In genomic region chr1:8848663-8849386, GRCh38 we compare ENCODE assay signal across 8 cellular contexts. TPM values are rescaled to one million over a fixed set of nuclear protein-coding genes. Genes with fewer than 3 reads are reported as not detected.
DNase-seq lines count a peak whose midpoint lies in the region; ATAC-seq lines count a peak whose summit lies in the region.

No MANE protein-coding gene starts in this region.

- peak; percentile 81 for DNase-seq in DMS 273 treated with DMSO at 0.1 percent for 48 hours (lab: John Stamatoyannopoulos, UW)
- DNase-seq in NCI-H526 treated with DMSO at 0.1 percent for 48 hours (lab: John Stamatoyannopoulos, UW), result peak; percentile 59
- peak; percentile 80 to 82 for DNase-seq in activated CD4-positive, alpha-beta T cell treated with anti-CD3 and anti-CD28 coated beads, Interleukin-2, amount 50 U/mL, for 48 hours
- DNase-seq in dermis microvascular lymphatic vessel endothelial cell (ENCODE audit: low read depth in 2 of 2), result peak; percentile 91 to 96
- DNase-seq in lung microvascular endothelial cell (ENCODE audit: low read depth in 2 of 2), result peak; percentile 92 to 96
- DNase-seq in stimulated activated CD4-positive, alpha-beta T cell treated with anti-CD3 and anti-CD28 coated beads, TNF-alpha, amount 100 ng/mL, for 24 hours (ENCODE audit: low read depth in 3 of 3), result peak; percentile 52 to 73 (median 58)

- ATAC-seq in HG03139 (IDR thresholded peaks at IDR 0.05; ENCODE audit: unreplicated experiment) (peak; percentile 62), GM19035 (IDR thresholded peaks at IDR 0.05; ENCODE audit: unreplicated experiment) (no peak)

RNA-seq across cellular contexts. Expression of gene ENO1, which starts 29.7 kb away (rescaled TPM):
- total RNA-seq in dermis microvascular lymphatic vessel endothelial cell (1,127 and 1,383 TPM in 2 replicates), lung microvascular endothelial cell (929 and 1,079 TPM in 2 replicates)

RNA-seq across cellular contexts. Expression of gene RERE, which starts 31.4 kb away (rescaled TPM):
- total RNA-seq in dermis microvascular lymphatic vessel endothelial cell (46.5 and 69.8 TPM in 2 replicates), lung microvascular endothelial cell (35.7 and 86.5 TPM in 2 replicates)
